In genomic region chr18:13267517-13267916, GRCh38 we compare ENCODE assay signal across 11 cellular contexts. TPM values are rescaled to one million over a fixed set of nuclear protein-coding genes. Genes with fewer than 3 reads are reported as not detected.
DNase-seq lines count a peak whose midpoint lies in the region; ATAC-seq and TF ChIP-seq lines count a peak whose summit lies in the region.
"Had no signal": no experiment of that assay in that cellular context is flagged by ENCODE, and none has a peak within 500 bp of the region (broad histone marks: within the 10 kb centered on the region; RNA-seq: fewer than 3 reads in every experiment).

No MANE protein-coding gene starts in this region.

- ATAC-seq in HG03520 (IDR thresholded peaks at IDR 0.05; ENCODE audit: unreplicated experiment) (no peak), GM19463 (IDR thresholded peaks at IDR 0.05; ENCODE audit: unreplicated experiment) (no peak), HG03135 (IDR thresholded peaks at IDR 0.05; ENCODE audit: unreplicated experiment) (no peak)

- no peaks in the 10 kb centered on the region for H3K9me3 Mint-ChIP-seq in activated naive CD8-positive, alpha-beta T cell treated with anti-CD3 and anti-CD28 coated beads for 36 hours
- no peaks in the 10 kb centered on the region for H3K9me3 Mint-ChIP-seq in nephron

- H3K27ac Mint-ChIP-seq in activated naive CD8-positive, alpha-beta T cell treated with anti-CD3 and anti-CD28 coated beads for 36 hours: peak overlapping the region; percentile 90
- peak overlapping the region; percentile 27 to 99 (median 97) for H3K27ac Mint-ChIP-seq in nephron

- peaks cover 54% of the 10 kb centered on the region for H3K4me1 Mint-ChIP-seq in activated naive CD8-positive, alpha-beta T cell treated with anti-CD3 and anti-CD28 coated beads for 36 hours
- H3K4me1 Mint-ChIP-seq in nephron: peaks cover 64% of the 10 kb centered on the region

- no peaks in the 10 kb centered on the region for H3K27me3 Mint-ChIP-seq in activated naive CD8-positive, alpha-beta T cell treated with anti-CD3 and anti-CD28 coated beads for 36 hours
- H3K27me3 Mint-ChIP-seq in nephron (ENCODE audit: low read depth): no peaks in the 10 kb centered on the region

- H3K36me3 Mint-ChIP-seq in activated naive CD8-positive, alpha-beta T cell treated with anti-CD3 and anti-CD28 coated beads for 36 hours: peaks cover 7% of the 10 kb centered on the region
- H3K36me3 Mint-ChIP-seq in nephron (ENCODE audit: low read depth): no peaks in the 10 kb centered on the region

- DNase-seq in stimulated activated CD4-positive, alpha-beta T cell treated with anti-CD3 and anti-CD28 coated beads, Interleukin-1b, Interleukin-23, amount 100 ng/mL, for 48 hours: peak; percentile 52
- no peak for DNase-seq in stimulated activated CD4-positive, alpha-beta T cell treated with anti-CD3 and anti-CD28 coated beads, Interleukin-4, amount 100 ng/mL, for 24 hours
- DNase-seq in activated naive CD8-positive, alpha-beta T cell treated with anti-CD3 and anti-CD28 coated beads for 36 hours: no peak
- DNase-seq in NCI-H1048 (lab: John Stamatoyannopoulos, UW): no peak
- DNase-seq: GOT3, NCI-H446, SW 1271 had no signal

- no peak for TF ChIP-seq CTCF in nephron (IDR thresholded peaks at IDR 0.05; ENCODE audit: unreplicated experiment in 3 of 3)

- no peak overlapping the region for H3K4me3 Mint-ChIP-seq in activated naive CD8-positive, alpha-beta T cell treated with anti-CD3 and anti-CD28 coated beads for 36 hours
- H3K4me3 Mint-ChIP-seq in nephron: peak overlapping the region in 1 of 3 experiments; percentile 5

RNA-seq across cellular contexts. Expression of gene LDLRAD4, which starts 49.0 kb away (rescaled TPM):
- 10 to 100 TPM; 27.4 to 27.5 TPM for total RNA-seq in activated naive CD8-positive, alpha-beta T cell treated with anti-CD3 and anti-CD28 coated beads for 36 hours
